In the genomic region with DNA sequence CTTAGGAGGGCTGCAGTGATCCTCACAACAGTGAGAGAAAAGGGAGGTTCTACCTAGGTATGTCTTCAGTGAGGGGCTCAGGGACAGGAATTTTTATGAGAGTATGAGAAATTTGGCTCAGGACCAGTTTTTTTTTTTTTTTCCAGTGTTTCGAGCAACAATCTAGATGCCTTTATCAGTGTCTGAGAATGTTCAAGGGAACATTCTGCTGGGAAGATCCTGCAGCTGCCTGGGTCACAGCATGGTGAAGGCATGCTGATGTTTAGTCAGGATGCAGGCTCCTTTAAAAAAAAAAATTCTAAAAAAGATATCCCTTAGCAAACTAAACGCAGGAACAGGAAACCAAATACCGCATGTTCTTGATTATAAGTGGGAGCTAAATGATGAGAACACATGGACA, we compare ENCODE assay signal across 17 cellular contexts. TPM values are rescaled to one million over a fixed set of nuclear protein-coding genes. Genes with fewer than 3 reads are reported as not detected.
DNase-seq lines count a peak whose midpoint lies in the region; ATAC-seq and TF ChIP-seq lines count a peak whose summit lies in the region.
"Had no signal": no experiment of that assay in that cellular context is flagged by ENCODE, and none has a peak within 500 bp of the region (broad histone marks: within the 10 kb centered on the region; RNA-seq: fewer than 3 reads in every experiment).

No MANE protein-coding gene starts in this region.

- DNase-seq in AG09309 (ENCODE audit: low read depth) (peak; percentile 13), LoVo (ENCODE audit: low spot score) (peak; percentile 18), cardiac fibroblast (ENCODE audit: low read depth in 2 of 2) (peak; percentile 55 to 80), mesenchymal stem cell (peak; percentile 28)
- DNase-seq in activated CD8-positive, alpha-beta memory T cell treated with anti-CD3 and anti-CD28 coated beads for 24 hours = no peak
- DNase-seq: activated effector memory CD4-positive, alpha-beta T cell treated with anti-CD3 and anti-CD28 coated beads, Interleukin-2, amount 50 U/mL, for 16 hours; GF-D8; naive thymus-derived CD8-positive, alpha-beta T cell; NCI-H1417 treated with DMSO at 0.1 percent for 48 hours; NCI-H526 treated with DMSO at 0.1 percent for 48 hours; right lobe of liver; SHP77 had no signal

- H4K91ac ChIP-seq in mesenchymal stem cell (ENCODE audit: low read length) = no peak overlapping the region

- no peak overlapping the region for H3K27ac ChIP-seq in mesenchymal stem cell (ENCODE audit: low read length, poor library complexity, severe bottlenecking)
- H3K27ac ChIP-seq: dorsolateral prefrontal cortex, pancreas, right lobe of liver had no signal

- no peak overlapping the region for H3K23ac ChIP-seq in mesenchymal stem cell (ENCODE audit: low read length in 2 of 2)

- H2BK12ac ChIP-seq in mesenchymal stem cell (ENCODE audit: low read length in 2 of 2) = no peak overlapping the region

- H4K8ac ChIP-seq in mesenchymal stem cell (ENCODE audit: low read length) = no peak overlapping the region

- TF ChIP-seq CTCF in AG09309 (IDR thresholded peaks at IDR 0.05; ENCODE audit: control insufficient read depth, insufficient read depth, low read depth, low read length, missing control alignments) (no peak), cardiac fibroblast (IDR thresholded peaks at IDR 0.05; ENCODE audit: low read depth, low read length) (no peak)

- peaks cover 1% of the 10 kb centered on the region for H3K4me1 ChIP-seq in mesenchymal stem cell (ENCODE audit: control insufficient read depth, insufficient read depth, low read depth, low read length)
- H3K4me1 ChIP-seq: pancreas, right lobe of liver had no signal

- H3K4ac ChIP-seq in mesenchymal stem cell (ENCODE audit: low read depth in 1 of 2, low read length in 2 of 2) = no peak overlapping the region

- H3K14ac ChIP-seq in mesenchymal stem cell (ENCODE audit: low read length in 2 of 2) = no peak overlapping the region

- no peaks in the 10 kb centered on the region for H3K9me3 ChIP-seq in mesenchymal stem cell (ENCODE audit: control insufficient read depth, low read length)
- H3K9me3 ChIP-seq: pancreas, right lobe of liver had no signal

- no peak overlapping the region for H3K4me2 ChIP-seq in mesenchymal stem cell (ENCODE audit: low read length, poor library complexity, severe bottlenecking)

- no peaks in the 10 kb centered on the region for H3K79me1 ChIP-seq in mesenchymal stem cell (replicated peaks; ENCODE audit: low read length, poor library complexity, severe bottlenecking)

- H3K36me3 ChIP-seq in mesenchymal stem cell (ENCODE audit: control insufficient read depth in 1 of 2, insufficient read depth in 2 of 2, low read depth in 1 of 2, low read length in 2 of 2) = peaks cover 17 to 31% of the 10 kb centered on the region in 2 experiments
- H3K36me3 ChIP-seq: pancreas, right lobe of liver had no signal

- H2AFZ ChIP-seq in mesenchymal stem cell (ENCODE audit: low read depth, low read length) = no peak overlapping the region

- no peak overlapping the region for H2BK120ac ChIP-seq in mesenchymal stem cell (ENCODE audit: low read depth, low read length)

- H3K18ac ChIP-seq in mesenchymal stem cell (ENCODE audit: low read depth in 1 of 2, low read length in 2 of 2) = no peak overlapping the region

- H3K9ac ChIP-seq in mesenchymal stem cell (ENCODE audit: low read length) = no peak overlapping the region

- no peak overlapping the region for H2BK15ac ChIP-seq in mesenchymal stem cell (ENCODE audit: low read depth, poor library complexity, severe bottlenecking)

- H3K27me3 ChIP-seq in mesenchymal stem cell (ENCODE audit: control insufficient read depth in 1 of 2, insufficient read depth in 1 of 2, low read length in 2 of 2) = no peaks in the 10 kb centered on the region
- H3K27me3 ChIP-seq: dorsolateral prefrontal cortex, pancreas, right lobe of liver had no signal

- WGBS in mesenchymal stem cell = 82% methylated on average over 3 of the region's 3 CpGs

- H3K4me3 ChIP-seq in AG09309 (ENCODE audit: control insufficient read depth, low read depth, low read length) (no peak overlapping the region), cardiac fibroblast (replicated peaks in 1 of 2; ENCODE audit: low read depth in 2 of 2, low read length in 2 of 2) (no peak overlapping the region), mesenchymal stem cell (ENCODE audit: insufficient read depth in 1 of 2, low read depth in 1 of 2, low read length in 2 of 2) (no peak overlapping the region)
- H3K4me3 ChIP-seq: dorsolateral prefrontal cortex, pancreas, right lobe of liver had no signal

- H2BK5ac ChIP-seq in mesenchymal stem cell (ENCODE audit: low read depth, low read length, poor library complexity, severe bottlenecking) = no peak overlapping the region

- ATAC-seq in GM21381 (IDR thresholded peaks at IDR 0.05; ENCODE audit: unreplicated experiment) (no peak), GM19328 (IDR thresholded peaks at IDR 0.05; ENCODE audit: unreplicated experiment) (no peak), GM18498 (IDR thresholded peaks at IDR 0.05; ENCODE audit: unreplicated experiment) (no peak)
- ATAC-seq: naive thymus-derived CD8-positive, alpha-beta T cell had no signal

- no peak overlapping the region for H2AK5ac ChIP-seq in mesenchymal stem cell (ENCODE audit: low read length, severe bottlenecking)

RNA-seq across cellular contexts. Expression of gene SBDS, which starts 31.0 kb away (rescaled TPM):
- polyA plus RNA-seq in mesenchymal stem cell (2013, experiment 1 of 2) = 134 TPM
- polyA plus RNA-seq in mesenchymal stem cell (2013, experiment 2 of 2) = 139 TPM

RNA-seq across cellular contexts. Expression of gene TYW1, which starts 32.2 kb away (rescaled TPM):
- polyA plus RNA-seq in mesenchymal stem cell (2013, experiment 1 of 2) = 10.9 TPM
- 10.6 TPM for polyA plus RNA-seq in mesenchymal stem cell (2013, experiment 2 of 2)

RNA-seq across cellular contexts. Expression of gene TMEM248, which starts 43.4 kb away (rescaled TPM):
- polyA plus RNA-seq in mesenchymal stem cell (2013, experiment 1 of 2) = 92.2 TPM
- 91.8 TPM for polyA plus RNA-seq in mesenchymal stem cell (2013, experiment 2 of 2)
